ENCODE assay signal across 1 cellular context in the genomic region with DNA sequence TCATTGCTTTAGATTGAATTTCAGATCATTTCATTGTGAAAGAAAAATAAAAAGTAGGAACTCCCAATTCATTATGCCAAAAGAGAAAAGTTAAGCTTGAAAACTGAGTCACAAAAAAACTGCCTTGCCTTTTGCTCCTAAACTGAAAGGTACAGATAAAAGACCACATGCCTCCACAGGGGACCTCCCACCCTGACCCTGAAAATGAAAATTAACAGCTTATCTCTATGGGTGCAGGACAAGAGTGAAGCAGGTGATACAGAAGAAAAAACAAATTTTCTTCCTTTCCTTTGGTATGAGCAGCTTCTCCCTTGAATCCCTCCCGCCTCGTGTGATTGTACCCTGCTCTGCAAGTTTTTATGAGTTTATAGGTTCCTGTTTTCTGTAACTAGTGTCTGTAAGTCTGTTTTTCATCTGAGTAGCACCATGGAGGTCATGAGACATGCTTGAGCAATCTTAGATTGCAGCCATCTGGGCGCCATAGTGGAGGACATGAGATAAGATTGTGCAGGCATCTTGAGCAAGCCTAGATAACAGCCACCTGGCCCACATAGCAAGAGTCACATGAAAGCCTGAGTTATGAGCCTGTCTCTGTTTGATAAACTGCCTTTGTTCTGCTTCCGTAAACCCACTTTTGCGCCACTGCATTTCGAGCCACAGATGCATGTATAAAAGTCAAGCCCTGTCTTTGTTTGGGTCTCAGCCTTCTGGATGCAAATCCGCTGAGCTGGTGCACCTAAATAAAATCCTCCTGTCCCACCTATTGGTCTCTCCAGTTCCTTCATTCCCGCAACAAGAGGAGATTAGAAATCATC.
TF ChIP-seq lines count a peak whose summit lies in the region.

No MANE protein-coding gene starts in this region.

TF ChIP-seq in H1, 55 proteins besides CTCF, POLR2A, EP300 and RAD21:
- TF ChIP-seq CBX5 (IDR thresholded peaks at IDR 0.05; ENCODE audit: low read depth, low read length) (0 out of 2 replicates have a peak, but pooled peaks have one; percentile 86), POU5F1 (IDR thresholded peaks at IDR 0.05; ENCODE audit: low read depth, low read length) (peak; percentile 46; the same call in 1 of the 2 replicates), KDM1A (IDR thresholded peaks at IDR 0.05; ENCODE audit: borderline replicate concordance, low read length) (0 out of 2 replicates have a peak, but pooled peaks have one; percentile 56), EZH2 (IDR thresholded peaks at IDR 0.05; ENCODE audit: low read depth, low read length, severe bottlenecking) (no peak), TCF12 (IDR thresholded peaks at IDR 0.05; ENCODE audit: low read depth, low read length) (peak; percentile 71; the same call in 1 of the 2 replicates), RNF2 (IDR thresholded peaks at IDR 0.05; ENCODE audit: borderline replicate concordance, low read depth, low read length, missing control alignments, poor library complexity, severe bottlenecking) (no peak)
